7 cellular contexts compared by ENCODE assay signal in the genomic region with DNA sequence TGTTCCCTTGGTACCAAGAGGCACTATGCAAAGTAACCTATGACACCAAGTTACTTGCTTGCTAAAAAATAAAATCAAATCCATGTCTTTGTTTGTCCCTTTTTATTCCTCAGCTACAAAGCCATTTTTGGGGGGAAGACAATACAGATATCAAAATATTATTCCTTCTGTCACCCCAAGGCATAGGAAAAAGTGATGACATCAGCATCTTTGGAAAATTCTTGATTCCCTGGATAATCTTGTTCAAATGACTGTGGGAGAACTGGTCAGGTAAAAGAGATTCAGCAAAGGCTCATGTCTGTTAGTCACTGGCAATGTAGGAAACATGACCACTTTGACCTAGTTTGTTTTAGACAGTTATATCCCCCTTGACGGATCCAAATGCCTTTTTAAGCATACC.
"Had no signal": no experiment of that assay in that cellular context is flagged by ENCODE, and none has a peak within 500 bp of the region (broad histone marks: within the 10 kb centered on the region; RNA-seq: fewer than 3 reads in every experiment).

No MANE protein-coding gene starts in this region.

- H3K4me3 ChIP-seq: GM23338, HAP-1 had no signal

- DNase-seq: H7, HFFc6, KG1 had no signal

- ATAC-seq: GM23338, HCT116 had no signal

- H3K9me3 ChIP-seq: HAP-1 had no signal

- H3K4me2 ChIP-seq: GM23338 had no signal

- H3K27ac ChIP-seq: HL-60 had no signal

- H3K36me3 ChIP-seq: HAP-1 had no signal

- H2AFZ ChIP-seq: GM23338 had no signal
